In the genomic region with DNA sequence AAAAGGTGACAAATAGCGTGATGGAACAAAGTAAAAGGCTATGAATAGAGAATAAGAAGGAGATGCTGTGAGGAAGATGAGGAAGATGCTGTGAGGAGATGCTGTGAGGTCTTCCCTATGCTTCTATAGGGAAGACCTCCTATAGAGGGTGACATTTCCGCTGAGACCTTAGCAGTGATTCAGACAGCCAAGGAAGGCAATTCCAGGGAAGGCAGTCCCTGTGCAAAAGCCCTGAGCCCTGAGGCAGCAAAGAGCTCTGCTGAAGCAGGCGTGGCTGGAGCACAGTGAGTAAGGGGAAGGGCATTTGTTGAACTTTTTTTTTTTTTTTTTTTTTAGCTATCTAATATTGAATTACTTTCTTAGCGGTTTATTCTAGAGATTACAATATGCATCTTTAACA, we compare ENCODE assay signal across 14 cellular contexts.
DNase-seq lines count a peak whose midpoint lies in the region; TF ChIP-seq lines count a peak whose summit lies in the region.
"Had no signal": no experiment of that assay in that cellular context is flagged by ENCODE, and none has a peak within 500 bp of the region (broad histone marks: within the 10 kb centered on the region; RNA-seq: fewer than 3 reads in every experiment).

No MANE protein-coding gene starts in this region.

- no peaks in the 10 kb centered on the region for H3K9me3 ChIP-seq in esophagus squamous epithelium
- H3K9me3 ChIP-seq: adrenal gland, tibial nerve had no signal

- H3K4me3 ChIP-seq in AG04449 (ENCODE audit: low read depth, low read length) (no peak overlapping the region), fibroblast of villous mesenchyme (ENCODE audit: low read depth, low read length) (no peak overlapping the region), esophagus squamous epithelium (no peak overlapping the region)
- H3K4me3 ChIP-seq: adrenal gland, tibial nerve had no signal

- CTCF ChIA-PET in AG04449 (lab: Yijun Ruan, JAX): interaction anchor here (1.5 kb wide), 1 partner anchor 61 kb away, joined by 3 read pairs; no protein-coding TSS in a partner anchor

- peaks cover 38% of the 10 kb centered on the region for H3K4me1 Mint-ChIP-seq in activated T-helper 2 cell treated with anti-CD3 and anti-CD28 coated beads, Interferon-gamma antibody, Interleukin-2, Interleukin-4, amounts not matched to agents 10 μg/mL and 5 μg/mL and 100 μg/mL, durations not matched to agents 14 hours and 24 hours and 36 hours (ENCODE audit: low read depth)

- H3K9me3 Mint-ChIP-seq in activated T-helper 2 cell treated with anti-CD3 and anti-CD28 coated beads, Interferon-gamma antibody, Interleukin-2, Interleukin-4, amounts not matched to agents 10 μg/mL and 5 μg/mL and 100 μg/mL, durations not matched to agents 14 hours and 24 hours and 36 hours: no peaks in the 10 kb centered on the region

- H3K27me3 Mint-ChIP-seq in activated T-helper 2 cell treated with anti-CD3 and anti-CD28 coated beads, Interferon-gamma antibody, Interleukin-2, Interleukin-4, amounts not matched to agents 10 μg/mL and 5 μg/mL and 100 μg/mL, durations not matched to agents 14 hours and 24 hours and 36 hours (ENCODE audit: low read depth): no peaks in the 10 kb centered on the region
- H3K27me3 Mint-ChIP-seq: progenitor cell of endocrine pancreas had no signal

- H3K27ac Mint-ChIP-seq in activated T-helper 2 cell treated with anti-CD3 and anti-CD28 coated beads, Interferon-gamma antibody, Interleukin-2, Interleukin-4, amounts not matched to agents 10 μg/mL and 5 μg/mL and 100 μg/mL, durations not matched to agents 14 hours and 24 hours and 36 hours: no peak overlapping the region

- no peak overlapping the region for H3K27ac ChIP-seq in esophagus squamous epithelium
- H3K27ac ChIP-seq: adrenal gland, KMS-11, tibial nerve had no signal

- 51 to 59% methylated on average over 4 of the region's 4 CpGs for WGBS in esophagus squamous epithelium, 2 donors

- no peak overlapping the region for H3K4me3 Mint-ChIP-seq in activated T-helper 2 cell treated with anti-CD3 and anti-CD28 coated beads, Interferon-gamma antibody, Interleukin-2, Interleukin-4, amounts not matched to agents 10 μg/mL and 5 μg/mL and 100 μg/mL, durations not matched to agents 14 hours and 24 hours and 36 hours (ENCODE audit: low read depth)

- TF ChIP-seq CTCF in AG04449 (IDR thresholded peaks at IDR 0.05; ENCODE audit: insufficient read depth, low read length, missing control alignments) (no peak), fibroblast of villous mesenchyme (IDR thresholded peaks at IDR 0.05; ENCODE audit: insufficient read depth, low read depth, low read length) (no peak), esophagus squamous epithelium (IDR thresholded peaks at IDR 0.05) (peak in 1 of 6 experiments; percentile 3)

- intact Hi-C loops in esophagus squamous epithelium (cut with DNase I): no loop called here
- intact Hi-C loops in activated T-helper 2 cell treated with anti-CD3 and anti-CD28 coated beads, Interferon-gamma antibody, Interleukin-2, Interleukin-4, amounts not matched to agents 10 μg/mL and 5 μg/mL and 100 μg/mL, durations not matched to agents 14 hours and 24 hours and 36 hours (cut with micrococcal nuclease): no loop called here

- H3K4me1 ChIP-seq in esophagus squamous epithelium: peaks cover 0 to 14% (median 3%) of the 10 kb centered on the region in 3 donors

- H3K36me3 ChIP-seq in esophagus squamous epithelium: peaks cover 0 to 4% (median 0%) of the 10 kb centered on the region in 3 donors

- POLR2A ChIA-PET in AG04449 (lab: Yijun Ruan, JAX): no interaction called here

- peak; percentile 56 for DNase-seq in AG04449 (ENCODE audit: low read depth, low spot score)
- peak; percentile 69 for DNase-seq in H4 (ENCODE audit: low spot score)
- peak; percentile 50 for DNase-seq in SW480 (ENCODE audit: low spot score)
- DNase-seq in fibroblast of villous mesenchyme (ENCODE audit: low read depth): peak; percentile 72
- DNase-seq in NAMALWA (ENCODE audit: low spot score): no peak
- DNase-seq in esophagus squamous epithelium (lab: John Stamatoyannopoulos, UW): no peak
- no peak for DNase-seq in NCI-H774 (lab: John Stamatoyannopoulos, UW)
- no peak for DNase-seq in activated T-helper 2 cell treated with anti-CD3 and anti-CD28 coated beads, Interferon-gamma antibody, Interleukin-2, Interleukin-4, amounts not matched to agents 10 μg/mL and 5 μg/mL and 100 μg/mL, durations not matched to agents 14 hours and 24 hours and 36 hours (ENCODE audit: low spot score)
- DNase-seq: activated CD8-positive, alpha-beta memory T cell treated with anti-CD3 and anti-CD28 coated beads for 24 hours; left ventricle myocardium superior had no signal

- peaks cover 29% of the 10 kb centered on the region for H3K36me3 Mint-ChIP-seq in activated T-helper 2 cell treated with anti-CD3 and anti-CD28 coated beads, Interferon-gamma antibody, Interleukin-2, Interleukin-4, amounts not matched to agents 10 μg/mL and 5 μg/mL and 100 μg/mL, durations not matched to agents 14 hours and 24 hours and 36 hours (ENCODE audit: low read depth)

- H3K27me3 ChIP-seq in esophagus squamous epithelium: no peaks in the 10 kb centered on the region
- H3K27me3 ChIP-seq: adrenal gland, tibial nerve had no signal

- no peak for TF ChIP-seq POLR2A in esophagus squamous epithelium (IDR thresholded peaks at IDR 0.05)

Comparison
In these comparisons a context has a peak if more than half of its experiments do, and no peak if none do; other contexts are left out.
1. DNase-seq: peak in AG04449 (single experiment), H4 (single experiment), SW480 (single experiment) and fibroblast of villous mesenchyme (single experiment); none in NAMALWA (single experiment), esophagus squamous epithelium (single experiment), NCI-H774 (single experiment) and activated T-helper 2 cell treated with anti-CD3 and anti-CD28 coated beads, Interferon-gamma antibody, Interleukin-2, Interleukin-4, amounts not matched to agents 10 μg/mL and 5 μg/mL and 100 μg/mL, durations not matched to agents 14 hours and 24 hours and 36 hours (single experiment).